In the genomic region with DNA sequence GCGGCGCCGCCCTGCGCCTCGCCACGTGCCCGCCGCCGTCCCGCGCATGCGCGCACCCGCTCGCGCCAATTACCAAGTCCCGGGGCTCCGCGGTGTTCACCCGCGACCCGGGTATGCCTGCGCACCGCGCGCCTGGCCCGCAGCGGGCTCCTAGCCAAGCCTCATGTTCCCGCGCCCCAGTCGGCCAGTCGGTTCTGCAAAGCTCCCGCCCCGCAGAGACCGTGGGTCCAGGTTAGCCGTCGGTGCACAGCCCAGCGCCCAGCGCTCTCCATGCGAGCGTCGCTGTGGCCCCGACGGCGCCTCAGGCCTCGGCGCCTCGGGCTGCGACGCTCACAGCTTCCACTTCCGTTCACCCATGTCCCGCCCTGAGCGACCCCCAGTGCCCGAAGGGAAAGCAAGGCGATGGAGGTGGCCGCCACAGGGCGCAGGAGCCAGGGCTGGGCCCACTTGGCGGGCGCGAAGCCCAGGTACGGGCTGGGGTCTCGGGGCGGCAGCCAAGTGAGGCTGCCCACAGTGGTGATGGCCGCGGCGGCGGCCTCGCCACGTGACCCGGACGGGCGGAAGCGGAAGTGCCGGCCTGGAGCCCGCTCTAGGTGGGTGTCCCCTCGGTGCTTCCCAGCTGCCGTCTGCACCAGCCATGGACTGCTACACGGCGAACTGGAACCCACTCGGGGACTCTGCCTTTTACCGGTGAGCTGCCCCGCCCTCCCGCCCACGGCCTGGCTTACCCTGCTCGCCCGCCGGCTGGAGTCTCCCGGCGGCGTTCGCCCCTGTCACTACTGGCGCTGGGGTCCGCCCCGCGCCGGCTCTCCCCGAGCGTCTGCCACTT, we compare ENCODE assay signal across 1 cellular context.
TF ChIP-seq lines count a peak whose summit lies in the region.

A gene with protein sequence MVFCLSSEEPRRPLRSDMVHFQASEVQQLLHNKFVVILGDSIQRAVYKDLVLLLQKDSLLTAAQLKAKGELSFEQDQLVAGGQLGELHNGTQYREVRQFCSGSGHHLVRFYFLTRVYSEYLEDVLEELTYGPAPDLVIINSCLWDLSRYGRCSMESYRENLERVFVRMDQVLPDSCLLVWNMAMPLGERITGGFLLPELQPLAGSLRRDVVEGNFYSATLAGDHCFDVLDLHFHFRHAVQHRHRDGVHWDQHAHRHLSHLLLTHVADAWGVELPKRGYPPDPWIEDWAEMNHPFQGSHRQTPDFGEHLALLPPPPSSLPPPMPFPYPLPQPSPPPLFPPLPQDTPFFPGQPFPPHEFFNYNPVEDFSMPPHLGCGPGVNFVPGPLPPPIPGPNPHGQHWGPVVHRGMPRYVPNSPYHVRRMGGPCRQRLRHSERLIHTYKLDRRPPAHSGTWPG (minus strand): TSS at position 518 of the 829 bp plus-strand sequence. CDS start 743 bp downstream, outside the sequence.
A gene (plus strand): TSS at position 608 of the 829 bp plus-strand sequence. CDS start 30 bp downstream, at position 638.

TF ChIP-seq in K562, 482 proteins besides CTCF, POLR2A, EP300 and RAD21 (continued from another document and continues in another):
- peak in 1 of 2 experiments; percentile 16; a peak in 1 of 4 replicates for TF ChIP-seq NONO (IDR thresholded peaks at IDR 0.05; ENCODE audit: low read depth in 2 of 2, low read length in 1 of 2)
- no peak for TF ChIP-seq KLF13 (tag; IDR thresholded peaks at IDR 0.05; ENCODE audit: borderline replicate concordance, low read depth)
- TF ChIP-seq ATF7 (IDR thresholded peaks at IDR 0.05): no peak; the same call in 1 of the 2 replicates
- no peak for TF ChIP-seq NR2C1 (IDR thresholded peaks at IDR 0.05)
- 0 out of 2 replicates have a peak, but pooled peaks have one; percentile 57 for TF ChIP-seq NR2C1 (tag; IDR thresholded peaks at IDR 0.05)
- TF ChIP-seq, protein P1, sequence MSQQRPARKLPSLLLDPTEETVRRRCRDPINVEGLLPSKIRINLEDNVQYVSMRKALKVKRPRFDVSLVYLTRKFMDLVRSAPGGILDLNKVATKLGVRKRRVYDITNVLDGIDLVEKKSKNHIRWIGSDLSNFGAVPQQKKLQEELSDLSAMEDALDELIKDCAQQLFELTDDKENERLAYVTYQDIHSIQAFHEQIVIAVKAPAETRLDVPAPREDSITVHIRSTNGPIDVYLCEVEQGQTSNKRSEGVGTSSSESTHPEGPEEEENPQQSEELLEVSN (IDR thresholded peaks at IDR 0.05; ENCODE audit: borderline replicate concordance in 1 of 2, extremely low read depth in 1 of 2, insufficient read depth in 1 of 2, insufficient read length in 1 of 2, low read depth in 1 of 2, low read length in 1 of 2, poor library complexity in 1 of 2, severe bottlenecking in 1 of 2): peak; percentile 72
- peak; percentile 23 for TF ChIP-seq TAF1 (IDR thresholded peaks at IDR 0.05; ENCODE audit: control insufficient read depth, extremely low read depth, insufficient read depth, low read length, severe bottlenecking)
- peak in 1 of 2 experiments; percentile 35; a peak in 2 of 4 replicates for TF ChIP-seq TEAD1 (CRISPR knock-in tag; IDR thresholded peaks at IDR 0.05)
- no peak for TF ChIP-seq JUNB (CRISPR knock-in tag; conservative IDR thresholded peaks at IDR 0.05)
- TF ChIP-seq FOSL1 (tag; conservative IDR thresholded peaks at IDR 0.05): no peak
- TF ChIP-seq, protein P2, sequence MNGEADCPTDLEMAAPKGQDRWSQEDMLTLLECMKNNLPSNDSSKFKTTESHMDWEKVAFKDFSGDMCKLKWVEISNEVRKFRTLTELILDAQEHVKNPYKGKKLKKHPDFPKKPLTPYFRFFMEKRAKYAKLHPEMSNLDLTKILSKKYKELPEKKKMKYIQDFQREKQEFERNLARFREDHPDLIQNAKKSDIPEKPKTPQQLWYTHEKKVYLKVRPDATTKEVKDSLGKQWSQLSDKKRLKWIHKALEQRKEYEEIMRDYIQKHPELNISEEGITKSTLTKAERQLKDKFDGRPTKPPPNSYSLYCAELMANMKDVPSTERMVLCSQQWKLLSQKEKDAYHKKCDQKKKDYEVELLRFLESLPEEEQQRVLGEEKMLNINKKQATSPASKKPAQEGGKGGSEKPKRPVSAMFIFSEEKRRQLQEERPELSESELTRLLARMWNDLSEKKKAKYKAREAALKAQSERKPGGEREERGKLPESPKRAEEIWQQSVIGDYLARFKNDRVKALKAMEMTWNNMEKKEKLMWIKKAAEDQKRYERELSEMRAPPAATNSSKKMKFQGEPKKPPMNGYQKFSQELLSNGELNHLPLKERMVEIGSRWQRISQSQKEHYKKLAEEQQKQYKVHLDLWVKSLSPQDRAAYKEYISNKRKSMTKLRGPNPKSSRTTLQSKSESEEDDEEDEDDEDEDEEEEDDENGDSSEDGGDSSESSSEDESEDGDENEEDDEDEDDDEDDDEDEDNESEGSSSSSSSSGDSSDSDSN (IDR thresholded peaks at IDR 0.05; ENCODE audit: borderline replicate concordance in 1 of 2, low read depth in 2 of 2, low read length in 2 of 2): 0 out of 4 replicates have a peak, but pooled peaks of 1 of the 2 experiments have one; percentile 42
- no peak for TF ChIP-seq DNMT1 (IDR thresholded peaks at IDR 0.05)
- no peak for TF ChIP-seq KLF1 (tag; IDR thresholded peaks at IDR 0.05)
- TF ChIP-seq BRCA1 (IDR thresholded peaks at IDR 0.05): no peak
- TF ChIP-seq BRCA1 (CRISPR knock-in tag; IDR thresholded peaks at IDR 0.05): no peak
- TF ChIP-seq ZFP36 (IDR thresholded peaks at IDR 0.05; ENCODE audit: low read depth, low read length, partially characterized antibody): no peak
- TF ChIP-seq ZNF507 (tag; conservative IDR thresholded peaks at IDR 0.05): no peak
- TF ChIP-seq, protein P3, sequence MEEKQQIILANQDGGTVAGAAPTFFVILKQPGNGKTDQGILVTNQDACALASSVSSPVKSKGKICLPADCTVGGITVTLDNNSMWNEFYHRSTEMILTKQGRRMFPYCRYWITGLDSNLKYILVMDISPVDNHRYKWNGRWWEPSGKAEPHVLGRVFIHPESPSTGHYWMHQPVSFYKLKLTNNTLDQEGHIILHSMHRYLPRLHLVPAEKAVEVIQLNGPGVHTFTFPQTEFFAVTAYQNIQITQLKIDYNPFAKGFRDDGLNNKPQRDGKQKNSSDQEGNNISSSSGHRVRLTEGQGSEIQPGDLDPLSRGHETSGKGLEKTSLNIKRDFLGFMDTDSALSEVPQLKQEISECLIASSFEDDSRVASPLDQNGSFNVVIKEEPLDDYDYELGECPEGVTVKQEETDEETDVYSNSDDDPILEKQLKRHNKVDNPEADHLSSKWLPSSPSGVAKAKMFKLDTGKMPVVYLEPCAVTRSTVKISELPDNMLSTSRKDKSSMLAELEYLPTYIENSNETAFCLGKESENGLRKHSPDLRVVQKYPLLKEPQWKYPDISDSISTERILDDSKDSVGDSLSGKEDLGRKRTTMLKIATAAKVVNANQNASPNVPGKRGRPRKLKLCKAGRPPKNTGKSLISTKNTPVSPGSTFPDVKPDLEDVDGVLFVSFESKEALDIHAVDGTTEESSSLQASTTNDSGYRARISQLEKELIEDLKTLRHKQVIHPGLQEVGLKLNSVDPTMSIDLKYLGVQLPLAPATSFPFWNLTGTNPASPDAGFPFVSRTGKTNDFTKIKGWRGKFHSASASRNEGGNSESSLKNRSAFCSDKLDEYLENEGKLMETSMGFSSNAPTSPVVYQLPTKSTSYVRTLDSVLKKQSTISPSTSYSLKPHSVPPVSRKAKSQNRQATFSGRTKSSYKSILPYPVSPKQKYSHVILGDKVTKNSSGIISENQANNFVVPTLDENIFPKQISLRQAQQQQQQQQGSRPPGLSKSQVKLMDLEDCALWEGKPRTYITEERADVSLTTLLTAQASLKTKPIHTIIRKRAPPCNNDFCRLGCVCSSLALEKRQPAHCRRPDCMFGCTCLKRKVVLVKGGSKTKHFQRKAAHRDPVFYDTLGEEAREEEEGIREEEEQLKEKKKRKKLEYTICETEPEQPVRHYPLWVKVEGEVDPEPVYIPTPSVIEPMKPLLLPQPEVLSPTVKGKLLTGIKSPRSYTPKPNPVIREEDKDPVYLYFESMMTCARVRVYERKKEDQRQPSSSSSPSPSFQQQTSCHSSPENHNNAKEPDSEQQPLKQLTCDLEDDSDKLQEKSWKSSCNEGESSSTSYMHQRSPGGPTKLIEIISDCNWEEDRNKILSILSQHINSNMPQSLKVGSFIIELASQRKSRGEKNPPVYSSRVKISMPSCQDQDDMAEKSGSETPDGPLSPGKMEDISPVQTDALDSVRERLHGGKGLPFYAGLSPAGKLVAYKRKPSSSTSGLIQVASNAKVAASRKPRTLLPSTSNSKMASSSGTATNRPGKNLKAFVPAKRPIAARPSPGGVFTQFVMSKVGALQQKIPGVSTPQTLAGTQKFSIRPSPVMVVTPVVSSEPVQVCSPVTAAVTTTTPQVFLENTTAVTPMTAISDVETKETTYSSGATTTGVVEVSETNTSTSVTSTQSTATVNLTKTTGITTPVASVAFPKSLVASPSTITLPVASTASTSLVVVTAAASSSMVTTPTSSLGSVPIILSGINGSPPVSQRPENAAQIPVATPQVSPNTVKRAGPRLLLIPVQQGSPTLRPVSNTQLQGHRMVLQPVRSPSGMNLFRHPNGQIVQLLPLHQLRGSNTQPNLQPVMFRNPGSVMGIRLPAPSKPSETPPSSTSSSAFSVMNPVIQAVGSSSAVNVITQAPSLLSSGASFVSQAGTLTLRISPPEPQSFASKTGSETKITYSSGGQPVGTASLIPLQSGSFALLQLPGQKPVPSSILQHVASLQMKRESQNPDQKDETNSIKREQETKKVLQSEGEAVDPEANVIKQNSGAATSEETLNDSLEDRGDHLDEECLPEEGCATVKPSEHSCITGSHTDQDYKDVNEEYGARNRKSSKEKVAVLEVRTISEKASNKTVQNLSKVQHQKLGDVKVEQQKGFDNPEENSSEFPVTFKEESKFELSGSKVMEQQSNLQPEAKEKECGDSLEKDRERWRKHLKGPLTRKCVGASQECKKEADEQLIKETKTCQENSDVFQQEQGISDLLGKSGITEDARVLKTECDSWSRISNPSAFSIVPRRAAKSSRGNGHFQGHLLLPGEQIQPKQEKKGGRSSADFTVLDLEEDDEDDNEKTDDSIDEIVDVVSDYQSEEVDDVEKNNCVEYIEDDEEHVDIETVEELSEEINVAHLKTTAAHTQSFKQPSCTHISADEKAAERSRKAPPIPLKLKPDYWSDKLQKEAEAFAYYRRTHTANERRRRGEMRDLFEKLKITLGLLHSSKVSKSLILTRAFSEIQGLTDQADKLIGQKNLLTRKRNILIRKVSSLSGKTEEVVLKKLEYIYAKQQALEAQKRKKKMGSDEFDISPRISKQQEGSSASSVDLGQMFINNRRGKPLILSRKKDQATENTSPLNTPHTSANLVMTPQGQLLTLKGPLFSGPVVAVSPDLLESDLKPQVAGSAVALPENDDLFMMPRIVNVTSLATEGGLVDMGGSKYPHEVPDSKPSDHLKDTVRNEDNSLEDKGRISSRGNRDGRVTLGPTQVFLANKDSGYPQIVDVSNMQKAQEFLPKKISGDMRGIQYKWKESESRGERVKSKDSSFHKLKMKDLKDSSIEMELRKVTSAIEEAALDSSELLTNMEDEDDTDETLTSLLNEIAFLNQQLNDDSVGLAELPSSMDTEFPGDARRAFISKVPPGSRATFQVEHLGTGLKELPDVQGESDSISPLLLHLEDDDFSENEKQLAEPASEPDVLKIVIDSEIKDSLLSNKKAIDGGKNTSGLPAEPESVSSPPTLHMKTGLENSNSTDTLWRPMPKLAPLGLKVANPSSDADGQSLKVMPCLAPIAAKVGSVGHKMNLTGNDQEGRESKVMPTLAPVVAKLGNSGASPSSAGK (IDR thresholded peaks at IDR 0.05): peak; percentile 88
- peak; percentile 89 for TF ChIP-seq HCFC1 (IDR thresholded peaks at IDR 0.05; ENCODE audit: low read depth, low read length)
- no peak for TF ChIP-seq ZNF551 (CRISPR knock-in tag; IDR thresholded peaks at IDR 0.05)
- TF ChIP-seq, protein P4, sequence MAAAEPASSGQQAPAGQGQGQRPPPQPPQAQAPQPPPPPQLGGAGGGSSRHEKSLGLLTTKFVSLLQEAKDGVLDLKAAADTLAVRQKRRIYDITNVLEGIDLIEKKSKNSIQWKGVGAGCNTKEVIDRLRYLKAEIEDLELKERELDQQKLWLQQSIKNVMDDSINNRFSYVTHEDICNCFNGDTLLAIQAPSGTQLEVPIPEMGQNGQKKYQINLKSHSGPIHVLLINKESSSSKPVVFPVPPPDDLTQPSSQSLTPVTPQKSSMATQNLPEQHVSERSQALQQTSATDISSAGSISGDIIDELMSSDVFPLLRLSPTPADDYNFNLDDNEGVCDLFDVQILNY (CRISPR knock-in tag; IDR thresholded peaks at IDR 0.05): no peak
- TF ChIP-seq ESRRB (CRISPR knock-in tag; IDR thresholded peaks at IDR 0.05; ENCODE audit: borderline replicate concordance): no peak
- TF ChIP-seq TAF15 (IDR thresholded peaks at IDR 0.05; ENCODE audit: low read depth, low read length): no peak
- TF ChIP-seq KAT7 (CRISPR knock-in tag; IDR thresholded peaks at IDR 0.05; ENCODE audit: borderline replicate concordance): peak; percentile 81; the same call in 1 of the 2 replicates
- TF ChIP-seq HDGF (IDR thresholded peaks at IDR 0.05): no peak
- TF ChIP-seq, protein P5, sequence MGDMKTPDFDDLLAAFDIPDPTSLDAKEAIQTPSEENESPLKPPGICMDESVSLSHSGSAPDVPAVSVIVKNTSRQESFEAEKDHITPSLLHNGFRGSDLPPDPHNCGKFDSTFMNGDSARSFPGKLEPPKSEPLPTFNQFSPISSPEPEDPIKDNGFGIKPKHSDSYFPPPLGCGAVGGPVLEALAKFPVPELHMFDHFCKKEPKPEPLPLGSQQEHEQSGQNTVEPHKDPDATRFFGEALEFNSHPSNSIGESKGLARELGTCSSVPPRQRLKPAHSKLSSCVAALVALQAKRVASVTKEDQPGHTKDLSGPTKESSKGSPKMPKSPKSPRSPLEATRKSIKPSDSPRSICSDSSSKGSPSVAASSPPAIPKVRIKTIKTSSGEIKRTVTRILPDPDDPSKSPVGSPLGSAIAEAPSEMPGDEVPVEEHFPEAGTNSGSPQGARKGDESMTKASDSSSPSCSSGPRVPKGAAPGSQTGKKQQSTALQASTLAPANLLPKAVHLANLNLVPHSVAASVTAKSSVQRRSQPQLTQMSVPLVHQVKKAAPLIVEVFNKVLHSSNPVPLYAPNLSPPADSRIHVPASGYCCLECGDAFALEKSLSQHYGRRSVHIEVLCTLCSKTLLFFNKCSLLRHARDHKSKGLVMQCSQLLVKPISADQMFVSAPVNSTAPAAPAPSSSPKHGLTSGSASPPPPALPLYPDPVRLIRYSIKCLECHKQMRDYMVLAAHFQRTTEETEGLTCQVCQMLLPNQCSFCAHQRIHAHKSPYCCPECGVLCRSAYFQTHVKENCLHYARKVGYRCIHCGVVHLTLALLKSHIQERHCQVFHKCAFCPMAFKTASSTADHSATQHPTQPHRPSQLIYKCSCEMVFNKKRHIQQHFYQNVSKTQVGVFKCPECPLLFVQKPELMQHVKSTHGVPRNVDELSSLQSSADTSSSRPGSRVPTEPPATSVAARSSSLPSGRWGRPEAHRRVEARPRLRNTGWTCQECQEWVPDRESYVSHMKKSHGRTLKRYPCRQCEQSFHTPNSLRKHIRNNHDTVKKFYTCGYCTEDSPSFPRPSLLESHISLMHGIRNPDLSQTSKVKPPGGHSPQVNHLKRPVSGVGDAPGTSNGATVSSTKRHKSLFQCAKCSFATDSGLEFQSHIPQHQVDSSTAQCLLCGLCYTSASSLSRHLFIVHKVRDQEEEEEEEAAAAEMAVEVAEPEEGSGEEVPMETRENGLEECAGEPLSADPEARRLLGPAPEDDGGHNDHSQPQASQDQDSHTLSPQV (IDR thresholded peaks at IDR 0.05): peak; percentile 70
- TF ChIP-seq ZNF41 (CRISPR knock-in tag; conservative IDR thresholded peaks at IDR 0.05): 0 out of 2 replicates have a peak, but pooled peaks have one; percentile 10
- TF ChIP-seq L3MBTL2 (IDR thresholded peaks at IDR 0.05): peak; percentile 97
- no peak for TF ChIP-seq ARID2 (IDR thresholded peaks at IDR 0.05)
- TF ChIP-seq SIX5 (IDR thresholded peaks at IDR 0.05; ENCODE audit: borderline replicate concordance in 1 of 2, insufficient read depth in 1 of 2, low read depth in 1 of 2, low read length in 2 of 2): peak; percentile 64 to 75; a peak in 3 of 4 replicates
- TF ChIP-seq ZNF224 (CRISPR knock-in tag; IDR thresholded peaks at IDR 0.05): no peak
